Comparison of ENCODE assay signal across 8 cellular contexts in genomic region chr5:134846641-134846960, GRCh38. TPM values are rescaled to one million over a fixed set of nuclear protein-coding genes. Genes with fewer than 3 reads are reported as not detected.
DNase-seq lines count a peak whose midpoint lies in the region; ATAC-seq and TF ChIP-seq lines count a peak whose summit lies in the region.

No MANE protein-coding gene starts in this region.

- no peaks in the 10 kb centered on the region for H3K27me3 ChIP-seq in Loucy (ENCODE audit: insufficient read depth, low read length, poor library complexity, severe bottlenecking)
- no peaks in the 10 kb centered on the region for H3K27me3 ChIP-seq in iPS-18a (ENCODE audit: control insufficient read depth, insufficient read depth, low read length)

- no peaks in the 10 kb centered on the region for H3F3A ChIP-seq in Loucy (ENCODE audit: low read depth)

- peaks cover 41% of the 10 kb centered on the region for H3K79me2 ChIP-seq in Loucy (ENCODE audit: insufficient read depth, low read length)

- H2AFZ ChIP-seq in Loucy (ENCODE audit: low read length), result peak overlapping the region; percentile 63

- peak overlapping the region; percentile 91 for H3K9ac ChIP-seq in Loucy (ENCODE audit: low read depth, low read length, poor library complexity, severe bottlenecking)
- peak overlapping the region; percentile 93 for H3K9ac ChIP-seq in iPS-18a (ENCODE audit: low read length)

- H3K27ac ChIP-seq in iPS-18a (ENCODE audit: low read length), result peak overlapping the region; percentile 29

- peaks cover 10 to 26% of the 10 kb centered on the region in 2 donors for H3K36me3 Mint-ChIP-seq in activated naive CD4-positive, alpha-beta T cell treated with anti-CD3 and anti-CD28 coated beads, Interleukin-2, amount 50 U/mL, for 72 hours

- H3K4me2 ChIP-seq in Loucy (ENCODE audit: low read depth, low read length, poor library complexity, severe bottlenecking), result peak overlapping the region; percentile 72

- H3K9me3 ChIP-seq in Loucy (ENCODE audit: insufficient read depth, low read depth, low read length) (no peaks in the 10 kb centered on the region), iPS-18a (ENCODE audit: control insufficient read depth, low read depth, low read length) (no peaks in the 10 kb centered on the region)

- peak overlapping the region; percentile 96 for H3K27ac Mint-ChIP-seq in activated naive CD4-positive, alpha-beta T cell treated with anti-CD3 and anti-CD28 coated beads, Interleukin-2, amount 50 U/mL, for 72 hours

- no peaks in the 10 kb centered on the region for H3K9me2 ChIP-seq in Loucy (replicated peaks; ENCODE audit: low read depth, low read length)

- H3K9me3 Mint-ChIP-seq in activated naive CD4-positive, alpha-beta T cell treated with anti-CD3 and anti-CD28 coated beads, Interleukin-2, amount 50 U/mL, for 72 hours, result no peaks in the 10 kb centered on the region

- peaks cover 6% of the 10 kb centered on the region for H4K20me1 ChIP-seq in Loucy (ENCODE audit: insufficient read depth, low read length, poor library complexity, severe bottlenecking)

- no peak for TF ChIP-seq CTCF in Loucy (conservative IDR thresholded peaks at IDR 0.05; ENCODE audit: low read length)

- ATAC-seq in activated naive CD4-positive, alpha-beta T cell treated with anti-CD3 and anti-CD28 coated beads, Interleukin-2, amount 50 U/mL, for 72 hours, result peak in 1 of 2 donors; percentile 18
- ATAC-seq in GM21529 (IDR thresholded peaks at IDR 0.05; ENCODE audit: unreplicated experiment) (no peak), GM18517 (IDR thresholded peaks at IDR 0.05; ENCODE audit: unreplicated experiment) (no peak)

- H3K36me3 ChIP-seq in Loucy (ENCODE audit: insufficient read depth, low read length), result no peaks in the 10 kb centered on the region
- no peaks in the 10 kb centered on the region for H3K36me3 ChIP-seq in iPS-18a (ENCODE audit: control insufficient read depth, low read depth, low read length)

- peak; percentile 23 for DNase-seq in NCI-H2029 (lab: John Stamatoyannopoulos, UW)
- no peak for DNase-seq in NCI-H2029 treated with DMSO at 0.1 percent for 48 hours (lab: John Stamatoyannopoulos, UW)
- peak in 1 of 2 donors; percentile 32 for DNase-seq in activated naive CD4-positive, alpha-beta T cell treated with anti-CD3 and anti-CD28 coated beads, Interleukin-2, amount 50 U/mL, for 72 hours (ENCODE audit: low spot score in 2 of 2)
- DNase-seq in stimulated activated CD4-positive, alpha-beta T cell treated with anti-CD3 and anti-CD28 coated beads, Interleukin-2, amount 100 ng/mL, for 24 hours, result peak; percentile 38

- H3K4me1 ChIP-seq in Loucy (ENCODE audit: insufficient read depth, low read length, poor library complexity, severe bottlenecking) (peaks cover 3% of the 10 kb centered on the region), iPS-18a (ENCODE audit: control insufficient read depth, low read depth, low read length) (peaks cover 4% of the 10 kb centered on the region)

- peak overlapping the region; percentile 94 for H3K4me3 ChIP-seq in Loucy (ENCODE audit: low read length, poor library complexity, severe bottlenecking)
- peak overlapping the region; percentile 88 for H3K4me3 ChIP-seq in iPS-18a (ENCODE audit: low read length)

RNA-seq across cellular contexts. Expression of gene C5orf24, which starts 0.8 kb away (rescaled TPM):
- total RNA-seq in activated naive CD4-positive, alpha-beta T cell treated with anti-CD3 and anti-CD28 coated beads, Interleukin-2, amount 50 U/mL, for 72 hours, result 10 to 100 TPM; 32.5 to 36.9 TPM

RNA-seq across cellular contexts. Expression of gene TXNDC15, which starts 27.6 kb away (rescaled TPM):
- total RNA-seq in activated naive CD4-positive, alpha-beta T cell treated with anti-CD3 and anti-CD28 coated beads, Interleukin-2, amount 50 U/mL, for 72 hours, result 10 to 100 TPM; 20.1 to 31.8 TPM

RNA-seq across cellular contexts. Expression of gene PCBD2, which starts 58.3 kb away (rescaled TPM):
- 10 to 100 TPM in 1 of 2 donors, 1 to 10 TPM in 1; 5.7 to 14.1 TPM for total RNA-seq in activated naive CD4-positive, alpha-beta T cell treated with anti-CD3 and anti-CD28 coated beads, Interleukin-2, amount 50 U/mL, for 72 hours
